ENCODE assay signal across 27 cellular contexts in genomic region chr18:8863427-8863826, GRCh38.
"Had no signal": no experiment of that assay in that cellular context is flagged by ENCODE, and none has a peak within 500 bp of the region (broad histone marks: within the 10 kb centered on the region; RNA-seq: fewer than 3 reads in every experiment).

No MANE protein-coding gene starts in this region.

- H3K9ac ChIP-seq: neural progenitor cell, parathyroid adenoma had no signal

- ATAC-seq: natural killer cell treated with Interleukin-12 subunit alpha and Interleukin-12 subunit beta and Interleukin-15 and Interleukin-18, amount 100 ng/mL, for 72 hours; psoas muscle; right cardiac atrium; right lobe of liver; stimulated activated effector memory CD8-positive, alpha-beta T cell treated with anti-CD3 and anti-CD28 coated beads, Interleukin-12 subunit alpha, Interleukin-12 subunit beta, amount 100 ng/mL, for 72 hours; stimulated activated naive B cell treated with anti-CD40 and anti-IgM and Interleukin-4, amounts not matched to agents 10 μg/mL and 1 μg/mL and 100 μg/mL, for 72 hours had no signal

- H2AFZ ChIP-seq: neural progenitor cell, parathyroid adenoma had no signal

- H3K27ac ChIP-seq: neural progenitor cell, ovary, parathyroid adenoma, psoas muscle, right lobe of liver, sigmoid colon, stomach, thoracic aorta, thyroid gland, tibial nerve, upper lobe of left lung, vagina had no signal

- H3K4me3 ChIP-seq: neural progenitor cell, ovary, psoas muscle, right lobe of liver, sigmoid colon, stomach, thoracic aorta, thyroid gland, tibial nerve, upper lobe of left lung, vagina had no signal

- DNase-seq: occipital lobe; ovary; psoas muscle; right cardiac atrium; right lobe of liver; sigmoid colon; small intestine; stimulated activated CD4-positive, alpha-beta T cell treated with anti-CD3 and anti-CD28 coated beads, Interleukin-15, amount 100 ng/mL, for 24 hours; stimulated activated CD4-positive, alpha-beta T cell treated with anti-CD3 and anti-CD28 coated beads, Interleukin-2, amount 100 ng/mL, for 24 hours; stimulated activated CD4-positive, alpha-beta T cell treated with anti-CD3 and anti-CD28 coated beads, Interleukin-2, amount 100 ng/mL, for 48 hours; stimulated activated CD4-positive, alpha-beta T cell treated with anti-CD3 and anti-CD28 coated beads, Interleukin-4, amount 100 ng/mL, for 24 hours; stimulated activated naive B cell treated with anti-CD40 and anti-IgM and Interleukin-4, amounts not matched to agents 10 μg/mL and 1 μg/mL and 100 μg/mL, for 72 hours; stimulated activated naive CD4-positive, alpha-beta T cell treated with Interleukin-2 at 50 U/mL for 16 hours; stomach; thyroid gland; trophoblast cell; upper lobe of left lung had no signal

- FAIRE-seq: small intestine, urothelium cell line had no signal

- H3K4me1 Mint-ChIP-seq: neural progenitor cell; stimulated activated effector memory CD8-positive, alpha-beta T cell treated with anti-CD3 and anti-CD28 coated beads, Interleukin-12 subunit alpha, Interleukin-12 subunit beta, amount 100 ng/mL, for 72 hours had no signal

- H3K4me3 Mint-ChIP-seq: natural killer cell treated with Interleukin-12 subunit alpha and Interleukin-12 subunit beta and Interleukin-15 and Interleukin-18, amount 100 ng/mL, for 72 hours; neural progenitor cell; stimulated activated effector memory CD8-positive, alpha-beta T cell treated with anti-CD3 and anti-CD28 coated beads, Interleukin-12 subunit alpha, Interleukin-12 subunit beta, amount 100 ng/mL, for 72 hours; stimulated activated naive B cell treated with anti-CD40 and anti-IgM and Interleukin-4, amounts not matched to agents 10 μg/mL and 1 μg/mL and 100 μg/mL, for 72 hours; stimulated activated naive CD8-positive, alpha-beta T cell treated with anti-CD3 and anti-CD28 coated beads, Interleukin-15, Interleukin-2, amounts not matched to agents 100 ng/mL and 50 ng/mL, for 24 hours had no signal

- H3K9me3 ChIP-seq: ovary, psoas muscle, right lobe of liver, sigmoid colon, stomach, thoracic aorta, thyroid gland, tibial nerve, upper lobe of left lung, vagina had no signal

- H3K27me3 ChIP-seq: neural progenitor cell, ovary, right lobe of liver, sigmoid colon, stomach, thyroid gland, tibial nerve, upper lobe of left lung, vagina had no signal

- H3K4me2 ChIP-seq: neural progenitor cell had no signal

- H3K27me3 Mint-ChIP-seq: stimulated activated naive CD8-positive, alpha-beta T cell treated with anti-CD3 and anti-CD28 coated beads, Interleukin-15, Interleukin-2, amounts not matched to agents 100 ng/mL and 50 ng/mL, for 24 hours had no signal

- H3K36me3 ChIP-seq: neural progenitor cell, ovary, right lobe of liver, sigmoid colon, stomach, thoracic aorta, thyroid gland, tibial nerve, upper lobe of left lung, vagina had no signal

- H3K4me1 ChIP-seq: parathyroid adenoma, psoas muscle, stomach, thyroid gland, tibial nerve, upper lobe of left lung, vagina had no signal

- H3K36me3 Mint-ChIP-seq: natural killer cell treated with Interleukin-12 subunit alpha and Interleukin-12 subunit beta and Interleukin-15 and Interleukin-18, amount 100 ng/mL, for 72 hours; stimulated activated effector memory CD8-positive, alpha-beta T cell treated with anti-CD3 and anti-CD28 coated beads, Interleukin-12 subunit alpha, Interleukin-12 subunit beta, amount 100 ng/mL, for 72 hours; stimulated activated naive B cell treated with anti-CD40 and anti-IgM and Interleukin-4, amounts not matched to agents 10 μg/mL and 1 μg/mL and 100 μg/mL, for 72 hours had no signal

- H3K27ac Mint-ChIP-seq: natural killer cell treated with Interleukin-12 subunit alpha and Interleukin-12 subunit beta and Interleukin-15 and Interleukin-18, amount 100 ng/mL, for 72 hours; neural progenitor cell; progenitor cell of endocrine pancreas; stimulated activated effector memory CD8-positive, alpha-beta T cell treated with anti-CD3 and anti-CD28 coated beads, Interleukin-12 subunit alpha, Interleukin-12 subunit beta, amount 100 ng/mL, for 72 hours; stimulated activated naive B cell treated with anti-CD40 and anti-IgM and Interleukin-4, amounts not matched to agents 10 μg/mL and 1 μg/mL and 100 μg/mL, for 72 hours; stimulated activated naive CD8-positive, alpha-beta T cell treated with anti-CD3 and anti-CD28 coated beads, Interleukin-15, Interleukin-2, amounts not matched to agents 100 ng/mL and 50 ng/mL, for 24 hours had no signal

- H3K9me3 Mint-ChIP-seq: natural killer cell treated with Interleukin-12 subunit alpha and Interleukin-12 subunit beta and Interleukin-15 and Interleukin-18, amount 100 ng/mL, for 72 hours; stimulated activated effector memory CD8-positive, alpha-beta T cell treated with anti-CD3 and anti-CD28 coated beads, Interleukin-12 subunit alpha, Interleukin-12 subunit beta, amount 100 ng/mL, for 72 hours; stimulated activated naive CD8-positive, alpha-beta T cell treated with anti-CD3 and anti-CD28 coated beads, Interleukin-15, Interleukin-2, amounts not matched to agents 100 ng/mL and 50 ng/mL, for 24 hours had no signal

- H3K79me2 ChIP-seq: parathyroid adenoma had no signal
